In the genomic region with DNA sequence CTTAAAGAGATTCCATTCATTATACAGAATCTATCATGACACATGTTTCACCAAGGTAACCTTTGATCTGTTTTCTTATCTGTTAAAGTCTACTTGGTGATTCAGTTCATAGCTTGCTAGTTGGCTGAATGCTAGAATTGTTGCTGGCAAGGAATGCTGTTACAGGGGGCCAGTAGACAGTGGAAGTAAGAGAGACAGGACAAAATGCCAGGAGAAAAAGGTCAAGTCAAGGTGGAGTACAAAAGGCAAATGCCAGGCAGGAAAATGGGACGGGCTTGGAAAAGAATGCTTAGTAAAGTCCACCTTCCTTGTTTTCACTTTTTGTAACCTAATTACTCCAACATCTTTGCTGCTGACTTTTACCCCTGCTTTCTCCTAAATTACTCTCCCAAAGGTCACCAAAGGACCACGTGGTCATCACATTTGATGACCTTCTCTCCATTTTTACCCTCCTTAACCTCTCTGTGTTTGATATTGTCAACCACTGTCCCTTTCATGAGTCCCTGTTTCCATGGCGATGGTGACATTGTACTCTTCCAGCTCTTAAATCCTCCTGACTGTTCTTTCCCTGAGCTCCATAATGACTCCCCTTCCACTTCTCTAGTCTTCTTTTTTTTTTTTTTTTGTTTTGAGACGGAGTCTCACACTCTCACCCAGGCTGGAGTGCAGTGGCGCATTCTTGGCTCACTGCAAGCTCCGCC, we compare ENCODE assay signal across 22 cellular contexts. TPM values are rescaled to one million over a fixed set of nuclear protein-coding genes. Genes with fewer than 3 reads are reported as not detected.
DNase-seq lines count a peak whose midpoint lies in the region; ATAC-seq, FAIRE-seq and TF ChIP-seq lines count a peak whose summit lies in the region.
"Had no signal": no experiment of that assay in that cellular context is flagged by ENCODE, and none has a peak within 500 bp of the region (broad histone marks: within the 10 kb centered on the region; RNA-seq: fewer than 3 reads in every experiment).

No MANE protein-coding gene starts in this region.

- H3K79me2 ChIP-seq in ACC112 (ENCODE audit: control insufficient read depth, insufficient read depth, low read length, unreplicated experiment) = no peaks in the 10 kb centered on the region

- H3K36me3 ChIP-seq in ACC112 (ENCODE audit: insufficient read depth, low read length) (0 out of 2 replicates have a peak, but pooled peaks cover 6% of the 10 kb centered on the region), left lung (no peaks in the 10 kb centered on the region)
- H3K36me3 ChIP-seq: Peyer's patch, upper lobe of left lung had no signal

- no peak overlapping the region for H2AFZ ChIP-seq in ACC112 (ENCODE audit: low read length, unreplicated experiment)
- H2AFZ ChIP-seq: GM23248 had no signal

- no peak for TF ChIP-seq CTCF in left lung (IDR thresholded peaks at IDR 0.05)

- H3K4me1 ChIP-seq in ACC112 (ENCODE audit: control insufficient read depth, insufficient read depth, low read length, unreplicated experiment) = peaks cover 31% of the 10 kb centered on the region
- H3K4me1 ChIP-seq in left lung = no peaks in the 10 kb centered on the region
- H3K4me1 ChIP-seq: Peyer's patch, upper lobe of left lung had no signal

- 0 out of 2 replicates have a peak overlapping the region, but pooled peaks have one; percentile 7 for H3K27ac ChIP-seq in ACC112 (ENCODE audit: low read depth, low read length)
- no peak overlapping the region for H3K27ac ChIP-seq in left lung
- H3K27ac ChIP-seq: foreskin keratinocyte, GM23248, upper lobe of left lung had no signal

- no peaks in the 10 kb centered on the region for H3K27me3 Mint-ChIP-seq in activated T-helper 2 cell treated with anti-CD3 and anti-CD28 coated beads, Interferon-gamma antibody, Interleukin-2, Interleukin-4, amounts not matched to agents 10 μg/mL and 5 μg/mL and 100 μg/mL, durations not matched to agents 14 hours and 24 hours and 36 hours (ENCODE audit: low read depth)
- H3K27me3 Mint-ChIP-seq: activated B cell treated with CpG ODN at 0.5 μM for 24 hours; central memory CD8-positive, alpha-beta T cell; stimulated activated naive B cell treated with anti-CD40 and anti-IgM and Interleukin-4, amounts not matched to agents 10 μg/mL and 1 μg/mL and 100 μg/mL, for 72 hours had no signal

- H3K4me1 Mint-ChIP-seq in activated T-helper 2 cell treated with anti-CD3 and anti-CD28 coated beads, Interferon-gamma antibody, Interleukin-2, Interleukin-4, amounts not matched to agents 10 μg/mL and 5 μg/mL and 100 μg/mL, durations not matched to agents 14 hours and 24 hours and 36 hours (ENCODE audit: low read depth) = peaks cover 7% of the 10 kb centered on the region
- H3K4me1 Mint-ChIP-seq: activated B cell treated with CpG ODN at 0.5 μM for 24 hours; central memory CD8-positive, alpha-beta T cell had no signal

- H3K9me3 ChIP-seq in left lung = no peaks in the 10 kb centered on the region
- H3K9me3 ChIP-seq: Peyer's patch, upper lobe of left lung had no signal

- no peak overlapping the region for H3K4me3 ChIP-seq in ACC112 (ENCODE audit: low read depth, low read length)
- H3K4me3 ChIP-seq in left lung = no peak overlapping the region
- H3K4me3 ChIP-seq: GM23248, Peyer's patch, smooth muscle cell, upper lobe of left lung had no signal

- ATAC-seq in left colon = peak; percentile 87
- no peak for ATAC-seq in left lung
- ATAC-seq: foreskin keratinocyte; stimulated activated naive B cell treated with anti-CD40 and anti-IgM and Interleukin-4, amounts not matched to agents 10 μg/mL and 1 μg/mL and 100 μg/mL, for 72 hours had no signal

- peaks cover 22% of the 10 kb centered on the region for H3K36me3 Mint-ChIP-seq in activated T-helper 2 cell treated with anti-CD3 and anti-CD28 coated beads, Interferon-gamma antibody, Interleukin-2, Interleukin-4, amounts not matched to agents 10 μg/mL and 5 μg/mL and 100 μg/mL, durations not matched to agents 14 hours and 24 hours and 36 hours (ENCODE audit: low read depth)

- H3K4me3 Mint-ChIP-seq in activated T-helper 2 cell treated with anti-CD3 and anti-CD28 coated beads, Interferon-gamma antibody, Interleukin-2, Interleukin-4, amounts not matched to agents 10 μg/mL and 5 μg/mL and 100 μg/mL, durations not matched to agents 14 hours and 24 hours and 36 hours (ENCODE audit: low read depth) = no peak overlapping the region
- H3K4me3 Mint-ChIP-seq: activated B cell treated with CpG ODN at 0.5 μM for 24 hours; central memory CD8-positive, alpha-beta T cell; stimulated activated naive B cell treated with anti-CD40 and anti-IgM and Interleukin-4, amounts not matched to agents 10 μg/mL and 1 μg/mL and 100 μg/mL, for 72 hours; T-helper 1 cell treated with Interleukin-12 subunit alpha and Interleukin-12 subunit beta and Interleukin-4 antibody, amounts not matched to agents 30 μg/mL and 1 μg/mL, for 36 hours had no signal

- H3K27me3 ChIP-seq in ACC112 (ENCODE audit: insufficient read depth, low read length) (no peaks in the 10 kb centered on the region), left lung (no peaks in the 10 kb centered on the region)
- H3K27me3 ChIP-seq: foreskin keratinocyte, Peyer's patch, upper lobe of left lung had no signal

- no peak overlapping the region for H3K27ac Mint-ChIP-seq in activated T-helper 2 cell treated with anti-CD3 and anti-CD28 coated beads, Interferon-gamma antibody, Interleukin-2, Interleukin-4, amounts not matched to agents 10 μg/mL and 5 μg/mL and 100 μg/mL, durations not matched to agents 14 hours and 24 hours and 36 hours
- H3K27ac Mint-ChIP-seq: activated B cell treated with CpG ODN at 0.5 μM for 24 hours; T-helper 1 cell treated with Interleukin-12 subunit alpha and Interleukin-12 subunit beta and Interleukin-4 antibody, amounts not matched to agents 30 μg/mL and 1 μg/mL, for 36 hours had no signal

- peak; percentile 8 for DNase-seq in HTR-8/SVneo (ENCODE audit: insufficient read length, low spot score)
- DNase-seq in amniotic epithelial cell (ENCODE audit: low read depth) = peak; percentile 59
- DNase-seq in left colon = no peak
- no peak for DNase-seq in GM12892 (ENCODE audit: insufficient read length)
- no peak for DNase-seq in activated T-helper 2 cell treated with anti-CD3 and anti-CD28 coated beads, Interferon-gamma antibody, Interleukin-2, Interleukin-4, amounts not matched to agents 10 μg/mL and 5 μg/mL and 100 μg/mL, durations not matched to agents 14 hours and 24 hours and 36 hours (ENCODE audit: low spot score)
- DNase-seq in activated CD4-positive, alpha-beta T cell treated with anti-CD3 and anti-CD28 coated beads for 1 hour = no peak
- no peak for DNase-seq in left lung
- DNase-seq: activated B cell treated with CpG ODN at 0.5 μM for 24 hours; activated naive CD4-positive, alpha-beta T cell treated with Interleukin-2 at 50 U/mL for 16 hours; DMS 273 treated with DMSO at 0.1 percent for 48 hours; GM23248; Karpas-422; NCI-H1694; NCI-H526 treated with DMSO at 0.1 percent for 48 hours; Peyer's patch; stimulated activated naive B cell treated with anti-CD40 and anti-IgM and Interleukin-4, amounts not matched to agents 10 μg/mL and 1 μg/mL and 100 μg/mL, for 72 hours had no signal

- peaks cover 4% of the 10 kb centered on the region for H3K9me3 Mint-ChIP-seq in activated T-helper 2 cell treated with anti-CD3 and anti-CD28 coated beads, Interferon-gamma antibody, Interleukin-2, Interleukin-4, amounts not matched to agents 10 μg/mL and 5 μg/mL and 100 μg/mL, durations not matched to agents 14 hours and 24 hours and 36 hours
- H3K9me3 Mint-ChIP-seq: activated B cell treated with CpG ODN at 0.5 μM for 24 hours; central memory CD8-positive, alpha-beta T cell; T-helper 1 cell treated with Interleukin-12 subunit alpha and Interleukin-12 subunit beta and Interleukin-4 antibody, amounts not matched to agents 30 μg/mL and 1 μg/mL, for 36 hours had no signal

- TF ChIP-seq POLR2A in GM12892 (IDR thresholded peaks at IDR 0.05; ENCODE audit: low read depth, low read length) = no peak

- FAIRE-seq in HTR-8/SVneo (lab: Jason Lieb, UNC) = peak; percentile 23
- FAIRE-seq in GM12892 (lab: Jason Lieb, UNC) = no peak

- intact Hi-C loops in left colon (cut with DNase I, micrococcal nuclease) = no loop called here
- intact Hi-C loops in activated T-helper 2 cell treated with anti-CD3 and anti-CD28 coated beads, Interferon-gamma antibody, Interleukin-2, Interleukin-4, amounts not matched to agents 10 μg/mL and 5 μg/mL and 100 μg/mL, durations not matched to agents 14 hours and 24 hours and 36 hours (cut with micrococcal nuclease) = no loop called here
- intact Hi-C loops in left lung (cut with DNase I) = no loop called here

RNA-seq across cellular contexts. Expression of a gene that starts 24.5 kb away (rescaled TPM):
- total RNA-seq in left colon (10 to 100 TPM; 37.5 to 41.2 TPM), left lung (10 to 100 TPM; 42.9 to 60.4 TPM)
- 8.4 TPM for polyA plus RNA-seq in GM12892 (2012; ENCODE audit: missing spikeins)
- total RNA-seq in activated T-helper 2 cell treated with anti-CD3 and anti-CD28 coated beads, Interferon-gamma antibody, Interleukin-2, Interleukin-4, amounts not matched to agents 10 μg/mL and 5 μg/mL and 100 μg/mL, durations not matched to agents 14 hours and 24 hours and 36 hours = 28.1 and 32.9 TPM in 2 replicates

Comparison
In these comparisons a context has a peak if more than half of its experiments do, and no peak if none do; other contexts are left out.
1. DNase-seq: peak in HTR-8/SVneo (single experiment) and amniotic epithelial cell (single experiment); none in left colon (0 of 2), GM12892 (single experiment), activated T-helper 2 cell treated with anti-CD3 and anti-CD28 coated beads, Interferon-gamma antibody, Interleukin-2, Interleukin-4, amounts not matched to agents 10 μg/mL and 5 μg/mL and 100 μg/mL, durations not matched to agents 14 hours and 24 hours and 36 hours (single experiment), activated CD4-positive, alpha-beta T cell treated with anti-CD3 and anti-CD28 coated beads for 1 hour (single experiment) and left lung (0 of 2).